In the genomic region with DNA sequence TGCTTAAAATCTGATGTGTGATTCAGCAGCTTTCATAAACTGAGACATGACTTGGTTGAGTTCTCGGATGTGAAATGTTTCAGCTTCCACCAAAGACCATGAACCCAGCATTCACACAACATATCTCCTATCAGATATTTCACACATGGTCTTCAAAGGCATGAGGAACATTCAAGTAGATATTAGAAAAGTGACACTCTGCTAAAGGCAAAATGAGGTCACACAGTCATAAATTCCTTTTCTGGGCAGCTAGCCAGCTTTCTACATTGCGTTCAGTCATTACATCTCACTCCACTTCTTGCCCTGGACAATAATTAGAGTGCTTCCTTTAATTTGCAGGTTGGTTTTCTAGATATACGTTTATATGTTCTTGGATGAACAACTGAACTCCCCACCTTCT, we compare ENCODE assay signal across 9 cellular contexts.
DNase-seq lines count a peak whose midpoint lies in the region; ATAC-seq, FAIRE-seq and TF ChIP-seq lines count a peak whose summit lies in the region.
"Had no signal": no experiment of that assay in that cellular context is flagged by ENCODE, and none has a peak within 500 bp of the region (broad histone marks: within the 10 kb centered on the region; RNA-seq: fewer than 3 reads in every experiment).

No MANE protein-coding gene starts in this region.

- no peaks in the 10 kb centered on the region for H3K36me3 Mint-ChIP-seq in natural killer cell
- no peaks in the 10 kb centered on the region for H3K36me3 Mint-ChIP-seq in progenitor cell of endocrine pancreas (ENCODE audit: insufficient read depth)

- BruUV-seq in HCT116 (replicated peaks; lab: Mats Ljungman, UMichigan) = no TSS peak

- H3K4me1 ChIP-seq in HCT116 (ENCODE audit: control insufficient read depth in 1 of 2, insufficient read depth in 2 of 2, low read length in 2 of 2) = peaks cover 37 to 39% of the 10 kb centered on the region in 2 experiments
- H3K4me1 ChIP-seq in pancreas = peaks cover 32 to 52% (median 50%) of the 10 kb centered on the region in 3 donors
- H3K4me1 ChIP-seq in mesendoderm (ENCODE audit: control insufficient read depth, low read depth, low read length) = peaks cover 2% of the 10 kb centered on the region

- H3K9me3 ChIP-seq in HCT116 (ENCODE audit: control insufficient read depth in 1 of 2, insufficient read depth in 1 of 2, low read depth in 1 of 2, low read length in 2 of 2) = no peaks in the 10 kb centered on the region
- H3K9me3 ChIP-seq in pancreas = no peaks in the 10 kb centered on the region

- POLR2A ChIA-PET in HCT116 (lab: Charles Lee) = no interaction called here

- no peaks in the 10 kb centered on the region for H3K79me2 ChIP-seq in HCT116 (ENCODE audit: insufficient read depth, low read length)
- H3K79me2 ChIP-seq in mesendoderm (ENCODE audit: control insufficient read depth, insufficient read depth, low read length) = no peaks in the 10 kb centered on the region

- H3K79me1 ChIP-seq in mesendoderm (ENCODE audit: low read length) = peaks cover 2% of the 10 kb centered on the region

- H3K27ac Mint-ChIP-seq in natural killer cell (no peak overlapping the region), progenitor cell of endocrine pancreas (no peak overlapping the region)

- H3K36me3 ChIP-seq in HCT116 (ENCODE audit: control insufficient read depth in 1 of 2, insufficient read depth in 2 of 2, low read length in 2 of 2) (no peaks in the 10 kb centered on the region), pancreas (no peaks in the 10 kb centered on the region), mesendoderm (ENCODE audit: control insufficient read depth, insufficient read depth, low read length) (no peaks in the 10 kb centered on the region)

- no peak overlapping the region for H2BK5ac ChIP-seq in mesendoderm (ENCODE audit: low read length)

- no peak overlapping the region for H2AFZ ChIP-seq in HCT116 (ENCODE audit: low read depth, low read length, poor library complexity, severe bottlenecking)

- DNase-seq in HCT116 (ENCODE audit: low read depth, low spot score) (peak; percentile 53), NCI-H460 (ENCODE audit: extremely low read depth, low read depth) (peak; percentile 64), cerebellum (ENCODE audit: low spot score) (peak; percentile 34), pancreas (peak in 3 of 6 donors; percentile 46 to 56 (median 55)), mesendoderm (no peak), natural killer cell (no peak), progenitor cell of endocrine pancreas (ENCODE audit: low spot score, unreplicated experiment) (no peak)
- DNase-seq: stimulated activated CD4-positive, alpha-beta T cell treated with anti-CD3 and anti-CD28 coated beads, Interleukin-4, amount 100 ng/mL, for 4 hours had no signal

- H3K27ac ChIP-seq in HCT116 (ENCODE audit: low read depth, low read length) (peak overlapping the region; percentile 65; the same call in 1 of the 2 replicates), pancreas (peak overlapping the region; percentile 84 to 92 (median 88)), mesendoderm (ENCODE audit: low read depth, low read length) (no peak overlapping the region)

- intact Hi-C loops in HCT116 (cut with micrococcal nuclease) (no loop called here), pancreas (cut with DNase I) (loop anchor here in 1 of 3 donors (10.0 kb wide), 1 partner anchor 91 kb away; no protein-coding TSS in a partner anchor), natural killer cell (cut with micrococcal nuclease) (no loop called here)

- H3K4me3 Mint-ChIP-seq in natural killer cell (no peak overlapping the region), progenitor cell of endocrine pancreas (ENCODE audit: low read depth) (no peak overlapping the region)

- H2BK120ac ChIP-seq in mesendoderm (ENCODE audit: low read depth, low read length) = no peak overlapping the region

- no peak overlapping the region for H4K8ac ChIP-seq in mesendoderm (ENCODE audit: low read depth, low read length)

- H3K4me2 ChIP-seq in HCT116 (ENCODE audit: low read length) = peak overlapping the region; percentile 74
- no peak overlapping the region for H3K4me2 ChIP-seq in mesendoderm (ENCODE audit: low read length)

- H2BK15ac ChIP-seq in mesendoderm (replicated peaks; ENCODE audit: low read depth) = no peak overlapping the region

- RAD21 ChIA-PET in HCT116 (lab: Charles Lee; ENCODE audit: low non-redundant PET in 1 of 2, low total read pairs in 2 of 2, uncharacterized antibody in 2 of 2, unreplicated experiment in 2 of 2) = interaction anchor here in 1 of 2 experiments (1.0 kb wide), 1 partner anchor 96 kb away, joined by 3 read pairs; a partner anchor contains a TSS

- H3K4me1 Mint-ChIP-seq in natural killer cell (no peaks in the 10 kb centered on the region), progenitor cell of endocrine pancreas (ENCODE audit: low read depth) (peaks cover 35% of the 10 kb centered on the region)

- WGBS in pancreas, 2 donors = 20 to 25% methylated on average over 3 of the region's 3 CpGs
- WGBS in mesendoderm (ENCODE audit: extremely low coverage, insufficient coverage, low lambda C conversion rate) = no CpG with 5 or more reads among the region's 3 CpGs

- no peak for TF ChIP-seq POLR2A in HCT116 (IDR thresholded peaks at IDR 0.05; ENCODE audit: borderline replicate concordance, extremely low read depth, insufficient read depth, insufficient read length)

- H3K27me3 ChIP-seq in HCT116 (ENCODE audit: insufficient read depth, low read length) (no peaks in the 10 kb centered on the region), pancreas (no peaks in the 10 kb centered on the region), mesendoderm (ENCODE audit: insufficient read depth, low read length, poor library complexity) (no peaks in the 10 kb centered on the region)

- H3K9me3 Mint-ChIP-seq in natural killer cell (no peaks in the 10 kb centered on the region), progenitor cell of endocrine pancreas (ENCODE audit: low read depth) (no peaks in the 10 kb centered on the region)

- H3K4ac ChIP-seq in mesendoderm (ENCODE audit: low read depth, low read length) = no peak overlapping the region

- ATAC-seq in HCT116 (peak; percentile 23; the same call in 1 of the 2 replicates), pancreas (peak; percentile 4 to 36 (median 15)), natural killer cell (no peak), HG03521 (IDR thresholded peaks at IDR 0.05; ENCODE audit: unreplicated experiment) (no peak)

- no peak for TF ChIP-seq RAD21 in HCT116 (IDR thresholded peaks at IDR 0.05; ENCODE audit: low read depth)

- H3K18ac ChIP-seq in mesendoderm (ENCODE audit: low read length) = no peak overlapping the region

- H3K4me3 ChIP-seq in HCT116 (replicated peaks in 1 of 2; ENCODE audit: low read depth in 1 of 2, low read length in 2 of 2) = peak overlapping the region in 1 of 2 experiments; percentile 7; a peak in 1 of 4 replicates
- no peak overlapping the region for H3K4me3 ChIP-seq in pancreas
- H3K4me3 ChIP-seq in mesendoderm (ENCODE audit: low read length) = no peak overlapping the region

- CTCF ChIA-PET in HCT116 (lab: Charles Lee) = interaction anchor here (1.7 kb wide), 1 partner anchor 84 kb away, joined by 5 read pairs; no protein-coding TSS in a partner anchor

- H4K20me1 ChIP-seq in HCT116 (ENCODE audit: insufficient read depth) = no peaks in the 10 kb centered on the region

- TF ChIP-seq CTCF in HCT116 (IDR thresholded peaks at IDR 0.05 in 2 of 3, conservative IDR thresholded peaks at IDR 0.05 in 1 of 3; ENCODE audit: borderline replicate concordance in 1 of 3, insufficient read depth in 1 of 3, low read depth in 2 of 3, low read length in 2 of 3) (no peak), pancreas (IDR thresholded peaks at IDR 0.05) (no peak), natural killer cell (IDR thresholded peaks at IDR 0.05) (no peak), progenitor cell of endocrine pancreas (IDR thresholded peaks at IDR 0.05; ENCODE audit: unreplicated experiment) (no peak)

- no peak for FAIRE-seq in pancreas (lab: Jason Lieb, UNC)

- no peak overlapping the region for H3K9ac ChIP-seq in HCT116 (ENCODE audit: low read length)
- no peak overlapping the region for H3K9ac ChIP-seq in mesendoderm (ENCODE audit: low read length)

- no peak overlapping the region for H4K5ac ChIP-seq in mesendoderm (ENCODE audit: low read length)

- no peak overlapping the region for H2AK5ac ChIP-seq in mesendoderm (ENCODE audit: low read length)

- H3K27me3 Mint-ChIP-seq in natural killer cell (ENCODE audit: low read depth in 2 of 2) = no peaks in the 10 kb centered on the region
- H3K27me3 Mint-ChIP-seq in progenitor cell of endocrine pancreas = peaks cover 20% of the 10 kb centered on the region

- H3K23ac ChIP-seq in mesendoderm (ENCODE audit: low read length) = no peak overlapping the region

- H3K9me2 ChIP-seq in HCT116 (ENCODE audit: insufficient read depth) = no peaks in the 10 kb centered on the region

- no peak overlapping the region for H3K56ac ChIP-seq in mesendoderm (ENCODE audit: low read length)

TF ChIP-seq in HCT116, 20 proteins besides CTCF, POLR2A, EP300 and RAD21:
- TF ChIP-seq TCF7L2 (IDR thresholded peaks at IDR 0.05; ENCODE audit: borderline replicate concordance, extremely low read depth, insufficient read depth, insufficient read length) = peak; percentile 15
- no peak for TF ChIP-seq EZH2 (IDR thresholded peaks at IDR 0.05)
- TF ChIP-seq, protein P1, sequence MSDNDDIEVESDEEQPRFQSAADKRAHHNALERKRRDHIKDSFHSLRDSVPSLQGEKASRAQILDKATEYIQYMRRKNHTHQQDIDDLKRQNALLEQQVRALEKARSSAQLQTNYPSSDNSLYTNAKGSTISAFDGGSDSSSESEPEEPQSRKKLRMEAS (IDR thresholded peaks at IDR 0.05) = no peak; the same call in 1 of the 2 replicates
- TF ChIP-seq, protein P2, sequence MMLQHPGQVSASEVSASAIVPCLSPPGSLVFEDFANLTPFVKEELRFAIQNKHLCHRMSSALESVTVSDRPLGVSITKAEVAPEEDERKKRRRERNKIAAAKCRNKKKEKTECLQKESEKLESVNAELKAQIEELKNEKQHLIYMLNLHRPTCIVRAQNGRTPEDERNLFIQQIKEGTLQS (IDR thresholded peaks at IDR 0.05) = no peak
- no peak for TF ChIP-seq CBX3 (IDR thresholded peaks at IDR 0.05; ENCODE audit: low read depth)
- TF ChIP-seq ZNF274 (IDR thresholded peaks at IDR 0.05; ENCODE audit: low read depth, low read length) = no peak
- TF ChIP-seq JUND (IDR thresholded peaks at IDR 0.05) = no peak

Comparison
In these comparisons a context has a peak if more than half of its experiments do, and no peak if none do; other contexts are left out.
1. ATAC-seq: peak in HCT116 (single experiment) and pancreas (4 of 4); none in natural killer cell (0 of 3) and HG03521 (single experiment).
2. DNase-seq: peak in HCT116 (single experiment), NCI-H460 (single experiment) and cerebellum (single experiment); none in mesendoderm (single experiment), natural killer cell (single experiment) and progenitor cell of endocrine pancreas (single experiment).